17 cellular contexts compared by ENCODE assay signal in the genomic region with DNA sequence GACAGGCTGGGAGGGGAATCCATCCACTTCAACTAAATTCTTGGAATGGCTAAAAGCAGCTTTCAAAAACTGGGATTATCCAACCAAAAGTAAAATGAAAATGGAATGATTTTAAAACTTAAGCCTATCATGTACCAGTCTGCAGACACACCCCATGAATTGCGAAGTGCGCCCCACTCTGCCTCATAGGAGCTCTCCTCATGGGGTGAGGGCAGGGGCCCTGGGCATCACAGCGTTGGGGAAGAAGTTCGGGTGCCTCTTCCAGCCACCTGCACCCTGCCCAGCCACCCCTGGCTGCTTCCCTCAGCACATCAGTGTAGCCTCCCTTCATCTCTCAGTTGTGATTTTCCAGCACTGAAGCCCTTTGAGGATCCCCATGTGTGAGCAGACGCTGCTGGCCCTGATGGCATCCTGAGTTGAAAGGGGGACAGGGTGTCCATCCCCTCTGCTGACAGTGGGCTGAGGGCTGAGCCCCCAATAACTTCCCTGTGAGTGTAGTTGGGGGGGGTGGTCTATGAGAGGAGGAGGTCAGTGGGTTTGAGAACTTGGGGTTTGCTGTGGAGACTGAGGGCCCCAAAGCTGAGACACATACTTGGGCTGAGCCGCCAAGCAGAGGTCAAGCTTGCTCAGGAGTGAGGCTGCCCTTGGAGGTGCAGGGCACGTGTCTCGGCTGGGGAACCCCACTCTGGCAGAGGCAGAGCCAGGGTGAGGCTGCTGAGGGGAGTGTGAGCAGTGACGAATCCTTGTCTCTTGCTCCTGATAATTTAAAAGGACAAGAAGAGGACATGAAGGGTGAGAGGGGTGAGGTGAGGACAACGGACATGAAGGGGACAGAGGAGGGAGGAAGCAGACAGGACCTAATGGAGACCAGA.
DNase-seq lines count a peak whose midpoint lies in the region; FAIRE-seq and TF ChIP-seq lines count a peak whose summit lies in the region.
"Had no signal": no experiment of that assay in that cellular context is flagged by ENCODE, and none has a peak within 500 bp of the region (broad histone marks: within the 10 kb centered on the region; RNA-seq: fewer than 3 reads in every experiment).

No MANE protein-coding gene starts in this region.

- H3K4me1 ChIP-seq in left ventricle myocardium inferior (no peaks in the 10 kb centered on the region), H1 (replicated peaks in 1 of 4; ENCODE audit: control insufficient read depth in 3 of 4, insufficient read depth in 4 of 4, low read length in 3 of 4) (no peaks in the 10 kb centered on the region), spleen (no peaks in the 10 kb centered on the region)

- H3K4me3 ChIP-seq in left ventricle myocardium inferior (no peak overlapping the region), H1 (ENCODE audit: extremely low read depth in 1 of 4, insufficient read depth in 2 of 4, low read depth in 3 of 4, low read length in 4 of 4) (no peak overlapping the region), spleen (no peak overlapping the region)
- H3K4me3 ChIP-seq: BLaER1 had no signal

- H3K27ac Mint-ChIP-seq in neural crest cell (ENCODE audit: unreplicated experiment), result peak overlapping the region; percentile 12
- H3K27ac Mint-ChIP-seq: CD8-positive, alpha-beta T cell; H9 had no signal

- H3K27me3 ChIP-seq in left ventricle myocardium inferior (ENCODE audit: low read depth), result peaks cover 75% of the 10 kb centered on the region
- no peaks in the 10 kb centered on the region for H3K27me3 ChIP-seq in H1 (replicated peaks in 1 of 4; ENCODE audit: control insufficient read depth in 3 of 4, extremely low read depth in 1 of 4, insufficient read depth in 3 of 4, low read length in 3 of 4)
- peaks cover 0 to 25% (median 0%) of the 10 kb centered on the region in 7 donors for H3K27me3 ChIP-seq in spleen (replicated peaks in 1 of 7)
- H3K27me3 ChIP-seq: BLaER1 had no signal

- H3K9me3 ChIP-seq in left ventricle myocardium inferior (replicated peaks) (peaks cover 38% of the 10 kb centered on the region), H1 (ENCODE audit: insufficient read depth in 2 of 2, low read depth in 1 of 2, low read length in 1 of 2) (peaks cover 30 to 42% of the 10 kb centered on the region in 2 experiments), spleen (peaks cover 0 to 49% (median 28%) of the 10 kb centered on the region in 8 donors)

- H2BK12ac ChIP-seq in H1 (ENCODE audit: low read depth, low read length), result no peak overlapping the region

- no peaks in the 10 kb centered on the region for H3K79me1 ChIP-seq in H1 (ENCODE audit: low read depth, low read length)

- H4K91ac ChIP-seq in H1 (replicated peaks; ENCODE audit: insufficient read length, low read length), result no peak overlapping the region

- no peak overlapping the region for H3K27ac ChIP-seq in left ventricle myocardium inferior (replicated peaks)
- no peak overlapping the region for H3K27ac ChIP-seq in H1 (ENCODE audit: low read depth, low read length)
- no peak overlapping the region for H3K27ac ChIP-seq in spleen
- H3K27ac ChIP-seq: BLaER1, HL-60 had no signal

- WGBS in H1 (ENCODE audit: extremely low coverage in 1 of 2, insufficient coverage in 1 of 2, insufficient read length in 1 of 2, insufficient replicate concordance in 2 of 2, low coverage in 1 of 2, low lambda C conversion rate in 2 of 2, missing lambda C conversion rate in 1 of 2), 2 experiments, result 97% methylated on average over 10 of the region's 10 CpGs; no CpG with 5 or more reads in 1 of the 2 experiments
- WGBS in spleen, 5 donors, result 85 to 91% (median 90%) methylated on average over 10 of the region's 10 CpGs

- CTCF ChIA-PET in H1 (lab: Charles Lee; ENCODE audit: partially characterized antibody), result no interaction called here

- H2BK15ac ChIP-seq in H1 (ENCODE audit: low read length), result 0 out of 2 replicates have a peak overlapping the region, but pooled peaks have one; percentile 61

- H3K56ac ChIP-seq in H1 (replicated peaks; ENCODE audit: insufficient read length, low read depth, low read length), result no peak overlapping the region

- H3K14ac ChIP-seq in H1 (ENCODE audit: insufficient read length), result no peak overlapping the region

- no peak for FAIRE-seq in H1 (lab: Jason Lieb, UNC)
- FAIRE-seq in RCC 7860 (lab: Jason Lieb, UNC), result no peak

- POLR2A ChIA-PET in H1 (lab: Charles Lee; ENCODE audit: partially characterized antibody), result no interaction called here

- H3K4ac ChIP-seq in H1 (replicated peaks; ENCODE audit: insufficient read length, low read depth, low read length), result no peak overlapping the region

- no peaks in the 10 kb centered on the region for H3K23me2 ChIP-seq in H1 (ENCODE audit: low read depth, low read length)

- H2BK120ac ChIP-seq in H1 (replicated peaks; ENCODE audit: low read depth, low read length), result no peak overlapping the region

- H3K4me1 Mint-ChIP-seq in neural crest cell, result peaks cover 22% of the 10 kb centered on the region

- no peaks in the 10 kb centered on the region for H3K36me3 Mint-ChIP-seq in neural crest cell (ENCODE audit: low read depth)
- H3K36me3 Mint-ChIP-seq: CD8-positive, alpha-beta T cell had no signal

- H4K5ac ChIP-seq in H1 (ENCODE audit: insufficient read length, low read depth, low read length), result no peak overlapping the region

- no peaks in the 10 kb centered on the region for H3K79me2 ChIP-seq in H1 (ENCODE audit: control insufficient read depth in 1 of 2, insufficient read depth in 2 of 2, low read length in 2 of 2)

- no peak for TF ChIP-seq RAD21 in H1 (IDR thresholded peaks at IDR 0.05 in 1 of 2, conservative IDR thresholded peaks at IDR 0.05 in 1 of 2; ENCODE audit: low read depth in 2 of 2, low read length in 2 of 2)

- H4K20me1 ChIP-seq in H1 (replicated peaks in 1 of 2; ENCODE audit: control insufficient read depth in 1 of 2, insufficient read depth in 2 of 2, low read length in 2 of 2), result no peaks in the 10 kb centered on the region
- H4K20me1 ChIP-seq: BLaER1 had no signal

- no peak overlapping the region for H2AFZ ChIP-seq in H1 (ENCODE audit: low read length)

- H3K4me3 Mint-ChIP-seq in neural crest cell, result no peak overlapping the region
- H3K4me3 Mint-ChIP-seq: CD8-positive, alpha-beta T cell; H9 had no signal

- peaks cover 4% of the 10 kb centered on the region for H3K27me3 Mint-ChIP-seq in neural crest cell (ENCODE audit: low read depth)

- H2BK5ac ChIP-seq in H1 (ENCODE audit: low read depth, low read length), result no peak overlapping the region

- peaks cover 4% of the 10 kb centered on the region for H3K9me3 Mint-ChIP-seq in neural crest cell

- TF ChIP-seq POLR2A in H1 (IDR thresholded peaks at IDR 0.05; ENCODE audit: control extremely low read depth in 1 of 2, low read depth in 2 of 2, low read length in 2 of 2), result no peak
- no peak for TF ChIP-seq POLR2A in spleen (IDR thresholded peaks at IDR 0.05)

- no peak overlapping the region for H3K9ac ChIP-seq in H1 (replicated peaks in 1 of 4; ENCODE audit: extremely low read depth in 1 of 4, low read depth in 3 of 4, low read length in 3 of 4)
- H3K9ac ChIP-seq: BLaER1 had no signal

- H3K23ac ChIP-seq in H1 (ENCODE audit: insufficient read length), result no peak overlapping the region

- intact Hi-C loops in cardiac septum (cut with DNase I), result no loop called here
- intact Hi-C loops in left ventricle myocardium inferior (cut with micrococcal nuclease), result no loop called here
- intact Hi-C loops in spleen (cut with DNase I; ENCODE audit: low total_unique reads), result no loop called here

- H2BK20ac ChIP-seq in H1 (ENCODE audit: low read length), result no peak overlapping the region

- no peak for TF ChIP-seq EP300 in H1 (IDR thresholded peaks at IDR 0.05; ENCODE audit: borderline replicate concordance in 1 of 2, low read depth in 2 of 2, low read length in 2 of 2)

- no peak overlapping the region for H3K18ac ChIP-seq in H1 (ENCODE audit: extremely low read depth, low read length)

- no peak overlapping the region for H3K4me2 ChIP-seq in H1 (ENCODE audit: insufficient read depth in 1 of 2, low read depth in 2 of 2, low read length in 2 of 2)
- H3K4me2 ChIP-seq: BLaER1 had no signal

- no peak overlapping the region for H2AK5ac ChIP-seq in H1 (ENCODE audit: low read depth, low read length)

- peak; percentile 60 for DNase-seq in cardiac septum (ENCODE audit: low spot score)
- DNase-seq in left ventricle myocardium inferior, result no peak
- no peak for DNase-seq in H1 (ENCODE audit: low read depth in 1 of 2, low spot score in 2 of 2)
- no peak for DNase-seq in neural crest cell (ENCODE audit: low read depth, low spot score)
- DNase-seq in spleen, result peak; percentile 32
- no peak for DNase-seq in RCC 7860 (ENCODE audit: low spot score)
- no peak for DNase-seq in NK-92 (lab: John Stamatoyannopoulos, UW; ENCODE audit: unreplicated experiment)
- no peak for DNase-seq in HCEC 1CT
- DNase-seq: 8988T; Calu3; CD8-positive, alpha-beta T cell; DMS79 treated with DMSO at 0.1 percent for 48 hours; GF-D8; GOT3; H9 had no signal

- no peaks in the 10 kb centered on the region for H3K36me3 ChIP-seq in left ventricle myocardium inferior
- no peaks in the 10 kb centered on the region for H3K36me3 ChIP-seq in H1 (ENCODE audit: control insufficient read depth in 2 of 4, insufficient read depth in 4 of 4, low read length in 3 of 4)
- no peaks in the 10 kb centered on the region for H3K36me3 ChIP-seq in spleen
- H3K36me3 ChIP-seq: BLaER1 had no signal

- H4K8ac ChIP-seq in H1 (ENCODE audit: extremely low read depth, insufficient read depth, low read length), result no peak overlapping the region

- TF ChIP-seq CTCF in left ventricle myocardium inferior (IDR thresholded peaks at IDR 0.05; ENCODE audit: borderline replicate concordance) (no peak), H1 (IDR thresholded peaks at IDR 0.05; ENCODE audit: control extremely low read depth in 1 of 3, insufficient read depth in 1 of 3, low read depth in 1 of 3, low read length in 3 of 3) (no peak), neural crest cell (conservative IDR thresholded peaks at IDR 0.05) (no peak), spleen (IDR thresholded peaks at IDR 0.05 in 8 of 11, conservative IDR thresholded peaks at IDR 0.05 in 3 of 11) (no peak)

TF ChIP-seq in H1, 55 proteins besides CTCF, POLR2A, EP300 and RAD21 (continues in another document):
- no peak for TF ChIP-seq GTF2F1 (IDR thresholded peaks at IDR 0.05; ENCODE audit: borderline replicate concordance, low read depth, low read length)
- no peak for TF ChIP-seq SIN3A (conservative IDR thresholded peaks at IDR 0.05 in 1 of 2, IDR thresholded peaks at IDR 0.05 in 1 of 2; ENCODE audit: low read depth in 1 of 2, low read length in 2 of 2)
- TF ChIP-seq SP1 (IDR thresholded peaks at IDR 0.05; ENCODE audit: low read depth, low read length), result no peak
- no peak for TF ChIP-seq YY1 (IDR thresholded peaks at IDR 0.05; ENCODE audit: low read depth, low read length)
- TF ChIP-seq BRCA1 (IDR thresholded peaks at IDR 0.05; ENCODE audit: low read depth, low read length), result no peak
- TF ChIP-seq KDM1A (IDR thresholded peaks at IDR 0.05; ENCODE audit: borderline replicate concordance, low read length), result no peak
- no peak for TF ChIP-seq JUND (IDR thresholded peaks at IDR 0.05; ENCODE audit: low read length)
- TF ChIP-seq, protein P1, sequence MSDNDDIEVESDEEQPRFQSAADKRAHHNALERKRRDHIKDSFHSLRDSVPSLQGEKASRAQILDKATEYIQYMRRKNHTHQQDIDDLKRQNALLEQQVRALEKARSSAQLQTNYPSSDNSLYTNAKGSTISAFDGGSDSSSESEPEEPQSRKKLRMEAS (IDR thresholded peaks at IDR 0.05), result no peak
- TF ChIP-seq FOSL1 (IDR thresholded peaks at IDR 0.05; ENCODE audit: insufficient read depth, low read depth, low read length), result no peak

Comparison
In these comparisons a context has a peak if more than half of its experiments do, and no peak if none do; other contexts are left out.
1. DNase-seq: peak in cardiac septum (single experiment) and spleen (single experiment); none in left ventricle myocardium inferior (single experiment), H1 (0 of 2), neural crest cell (single experiment), RCC 7860 (single experiment), NK-92 (single experiment) and HCEC 1CT (single experiment).